In genomic region chr18:12679183-12679786, GRCh38 we compare ENCODE assay signal across 9 cellular contexts. TPM values are rescaled to one million over a fixed set of nuclear protein-coding genes. Genes with fewer than 3 reads are reported as not detected.
DNase-seq lines count a peak whose midpoint lies in the region; ATAC-seq and TF ChIP-seq lines count a peak whose summit lies in the region.
"Had no signal": no experiment of that assay in that cellular context is flagged by ENCODE, and none has a peak within 500 bp of the region (broad histone marks: within the 10 kb centered on the region; RNA-seq: fewer than 3 reads in every experiment).

No MANE protein-coding gene starts in this region.

- H3K27ac ChIP-seq in SK-N-SH (ENCODE audit: low read depth in 2 of 2, low read length in 1 of 2) (peak overlapping the region; percentile 23 to 47; a peak in 3 of 4 replicates), osteoblast (ENCODE audit: low read depth, low read length) (peak overlapping the region; percentile 47)

- CTCF ChIA-PET in SK-N-SH (lab: Yijun Ruan, JAX) = interaction anchor here (1.3 to 1.7 kb wide), 4 partner anchors 9 to 255 kb away, joined by 3 to 4 read pairs (median 4); partner anchors contain the start of gene PSMG2

- H3K36me3 ChIP-seq in SK-N-SH (replicated peaks in 1 of 2; ENCODE audit: control insufficient read depth in 1 of 2, insufficient read depth in 2 of 2, low read length in 1 of 2) = peaks cover 7 to 44% of the 10 kb centered on the region in 2 experiments
- peaks cover 16% of the 10 kb centered on the region for H3K36me3 ChIP-seq in osteoblast (ENCODE audit: insufficient read depth, low read length)

- no peak for ATAC-seq in HG03571 (IDR thresholded peaks at IDR 0.05; ENCODE audit: unreplicated experiment)
- no peak for ATAC-seq in GM18907 (IDR thresholded peaks at IDR 0.05; ENCODE audit: unreplicated experiment)
- ATAC-seq: GM12878 had no signal

- TF ChIP-seq CTCF in SK-N-SH (IDR thresholded peaks at IDR 0.05) = no peak
- no peak for TF ChIP-seq CTCF in fibroblast of mammary gland (conservative IDR thresholded peaks at IDR 0.05; ENCODE audit: control insufficient read depth, insufficient read depth, low read depth, low read length)
- no peak for TF ChIP-seq CTCF in osteoblast (IDR thresholded peaks at IDR 0.05; ENCODE audit: extremely low read depth, low read depth, low read length)

- H2AFZ ChIP-seq in SK-N-SH (ENCODE audit: low read depth) = peak overlapping the region; percentile 81
- peak overlapping the region; percentile 95 for H2AFZ ChIP-seq in osteoblast (ENCODE audit: low read length)

- H4K20me1 ChIP-seq in SK-N-SH (ENCODE audit: insufficient read depth) (no peaks in the 10 kb centered on the region), osteoblast (ENCODE audit: insufficient read depth, low read length) (no peaks in the 10 kb centered on the region)

- no peak overlapping the region for H3K9ac ChIP-seq in SK-N-SH

- H3K4me2 ChIP-seq in SK-N-SH (0 out of 2 replicates have a peak overlapping the region, but pooled peaks have one; percentile 23), osteoblast (ENCODE audit: insufficient read depth, low read length) (peak overlapping the region; percentile 75)

- WGBS in SK-N-SH (ENCODE audit: low lambda C conversion rate) = 60% methylated on average over 8 of the region's 8 CpGs

- no peaks in the 10 kb centered on the region for H3K79me2 ChIP-seq in SK-N-SH (ENCODE audit: insufficient read depth)
- no peaks in the 10 kb centered on the region for H3K79me2 ChIP-seq in osteoblast (ENCODE audit: insufficient read depth, low read length)

- no peaks in the 10 kb centered on the region for H3K9me3 ChIP-seq in SK-N-SH
- no peaks in the 10 kb centered on the region for H3K9me3 ChIP-seq in osteoblast (ENCODE audit: low read depth, low read length)

- POLR2A ChIA-PET in SK-N-SH (lab: Yijun Ruan, JAX) = interaction anchor here (0.8 to 0.9 kb wide), 2 partner anchors 269 to 302 kb away, joined by 3 to 4 read pairs; partner anchors contain the start of gene AFG3L2

- no peak for TF ChIP-seq RAD21 in SK-N-SH (IDR thresholded peaks at IDR 0.05; ENCODE audit: low read length)

- peaks cover 5 to 10% of the 10 kb centered on the region in 2 experiments; a peak in 2 of 4 replicates for H3K4me1 ChIP-seq in SK-N-SH (ENCODE audit: control insufficient read depth in 1 of 2, insufficient read depth in 2 of 2, low read depth in 1 of 2, low read length in 1 of 2)
- H3K4me1 ChIP-seq in osteoblast (ENCODE audit: insufficient read depth, low read length) = peaks cover 8% of the 10 kb centered on the region

- H3F3A ChIP-seq in SK-N-SH (replicated peaks; ENCODE audit: insufficient read depth) = peaks cover 15% of the 10 kb centered on the region

- H3K4me3 ChIP-seq in SK-N-SH (ENCODE audit: low read depth in 2 of 2, low read length in 1 of 2) (no peak overlapping the region), fibroblast of mammary gland (ENCODE audit: control insufficient read depth, low read depth, low read length) (no peak overlapping the region), osteoblast (ENCODE audit: insufficient read depth, low read length) (peak overlapping the region; percentile 42)
- H3K4me3 ChIP-seq: GM12878 had no signal

- H3K27me3 ChIP-seq in SK-N-SH (ENCODE audit: insufficient read depth) = no peaks in the 10 kb centered on the region
- no peaks in the 10 kb centered on the region for H3K27me3 ChIP-seq in osteoblast (ENCODE audit: insufficient read depth, low read length)

- DNase-seq in Daoy (ENCODE audit: low read depth) (peak; percentile 28), SK-N-SH (no peak), fibroblast of mammary gland (ENCODE audit: low read depth) (peak; percentile 58), osteoblast (ENCODE audit: insufficient read length, low spot score, missing footprints) (no peak), middle frontal gyrus (ENCODE audit: extremely low spot score, low spot score) (no peak)
- DNase-seq in stimulated activated CD4-positive, alpha-beta T cell treated with anti-CD3 and anti-CD28 coated beads, Interleukin-4, amount 100 ng/mL, for 1 hour = no peak

- TF ChIP-seq EP300 in SK-N-SH (IDR thresholded peaks at IDR 0.05; ENCODE audit: borderline replicate concordance in 1 of 2, low read depth in 1 of 2, low read length in 1 of 2) = no peak

- H3K9me2 ChIP-seq in SK-N-SH = no peaks in the 10 kb centered on the region

TF ChIP-seq in SK-N-SH, 30 proteins besides CTCF, POLR2A, EP300 and RAD21:
- TF ChIP-seq RFX5 (IDR thresholded peaks at IDR 0.05; ENCODE audit: low read length) (no peak), IRF3 (IDR thresholded peaks at IDR 0.05; ENCODE audit: low read depth, low read length) (no peak), GABPA (IDR thresholded peaks at IDR 0.05; ENCODE audit: low read depth) (peak; percentile 68), ELF1 (IDR thresholded peaks at IDR 0.05) (peak; percentile 50), TEAD4 (IDR thresholded peaks at IDR 0.05; ENCODE audit: borderline replicate concordance, insufficient read depth) (no peak), POLR2AphosphoS5 (IDR thresholded peaks at IDR 0.05; ENCODE audit: low read depth, low read length) (peak; percentile 81), SIN3A (IDR thresholded peaks at IDR 0.05; ENCODE audit: borderline replicate concordance, low read depth, low read length) (no peak), MAX (IDR thresholded peaks at IDR 0.05; ENCODE audit: low read depth) (peak; percentile 93), CHD2 (IDR thresholded peaks at IDR 0.05; ENCODE audit: low read length, partially characterized antibody) (no peak), RCOR1 (IDR thresholded peaks at IDR 0.05; ENCODE audit: low read length) (no peak)

RNA-seq across cellular contexts. Expression of gene SPIRE1, which starts 21.4 kb away (rescaled TPM):
- 16.6 and 20.2 TPM in 2 replicates for total RNA-seq in Daoy (2014; rRNA removed; shearing (Covaris generic))
- 6.7 and 8.4 TPM in 2 replicates for polyA plus RNA-seq in SK-N-SH (2012; rRNA removed)
- 7.2 and 7.9 TPM in 2 replicates for polyA plus RNA-seq in SK-N-SH (2012; cell fraction: cytosol; rRNA removed)
- 10.2 and 17.8 TPM in 2 replicates for polyA plus RNA-seq in SK-N-SH (2012; cell fraction: nucleus; rRNA removed)
- total RNA-seq in osteoblast = 61.6 and 64.4 TPM in 2 replicates

RNA-seq across cellular contexts. Expression of gene CEP76, which starts 23.2 kb away (rescaled TPM):
- total RNA-seq in Daoy (2014; rRNA removed; shearing (Covaris generic)) = 17.7 and 24.6 TPM in 2 replicates
- polyA plus RNA-seq in SK-N-SH (2012; rRNA removed) = 6.4 and 8.0 TPM in 2 replicates
- polyA plus RNA-seq in SK-N-SH (2012; cell fraction: cytosol; rRNA removed) = 7.1 and 7.9 TPM in 2 replicates
- polyA plus RNA-seq in SK-N-SH (2012; cell fraction: nucleus; rRNA removed) = 9.6 and 17.3 TPM in 2 replicates
- 9.7 and 10.1 TPM in 2 replicates for total RNA-seq in osteoblast

RNA-seq across cellular contexts. Expression of gene PSMG2, which starts 23.6 kb away (rescaled TPM):
- total RNA-seq in Daoy (2014; rRNA removed; shearing (Covaris generic)) = 105 and 108 TPM in 2 replicates
- 36.0 and 36.1 TPM in 2 replicates for polyA plus RNA-seq in SK-N-SH (2012; rRNA removed)
- 42.2 and 49.4 TPM in 2 replicates for polyA plus RNA-seq in SK-N-SH (2012; cell fraction: cytosol; rRNA removed)
- polyA plus RNA-seq in SK-N-SH (2012; cell fraction: nucleus; rRNA removed) = 18.0 and 34.0 TPM in 2 replicates
- total RNA-seq in osteoblast = 94.5 and 114 TPM in 2 replicates

Comparison
In these comparisons a context has a peak if more than half of its experiments do, and no peak if none do; other contexts are left out.
1. DNase-seq: peak in Daoy (single experiment) and fibroblast of mammary gland (single experiment); none in SK-N-SH (single experiment), osteoblast (single experiment), stimulated activated CD4-positive, alpha-beta T cell treated with anti-CD3 and anti-CD28 coated beads, Interleukin-4, amount 100 ng/mL, for 1 hour (single experiment) and middle frontal gyrus (single experiment).